ENCODE assay signal across 20 cellular contexts in genomic region chr11:33371049-33371448, GRCh38. TPM values are rescaled to one million over a fixed set of nuclear protein-coding genes. Genes with fewer than 3 reads are reported as not detected.
"Had no signal": no experiment of that assay in that cellular context is flagged by ENCODE, and none has a peak within 500 bp of the region (broad histone marks: within the 10 kb centered on the region; RNA-seq: fewer than 3 reads in every experiment).

No MANE protein-coding gene starts in this region.

- H3K4me3 Mint-ChIP-seq: activated CD4-positive, alpha-beta T cell treated with anti-CD3 and anti-CD28 coated beads, Interleukin-2, amount 10 ng/mL, durations not matched to agents 7 days and 5 days; activated CD8-positive, alpha-beta T cell treated with anti-CD3 and anti-CD28 coated beads, Interleukin-2, amount 10 ng/mL, durations not matched to agents 7 days and 5 days; activated naive CD8-positive, alpha-beta T cell treated with anti-CD3 and anti-CD28 coated beads, Interleukin-2, amount 50 U/mL, for 24 hours; activated T-helper 1 cell treated with anti-CD3 and anti-CD28 coated beads, Interleukin-12 subunit alpha, Interleukin-12 subunit beta, Interleukin-2, Interleukin-4 antibody, amounts not matched to agents 30 ng/mL and 10 ng/mL and 1 ng/mL, durations not matched to agents 14 hours and 24 hours and 36 hours; immature natural killer cell; naive thymus-derived CD4-positive, alpha-beta T cell; neural crest cell had no signal

- H3K4me1 Mint-ChIP-seq: activated naive CD8-positive, alpha-beta T cell treated with anti-CD3 and anti-CD28 coated beads, Interleukin-2, amount 50 U/mL, for 24 hours had no signal

- H3K27me3 ChIP-seq: thyroid gland had no signal

- H3K27ac Mint-ChIP-seq: activated CD4-positive, alpha-beta T cell treated with anti-CD3 and anti-CD28 coated beads, Interleukin-2, amount 10 ng/mL, durations not matched to agents 7 days and 5 days; activated CD8-positive, alpha-beta T cell treated with anti-CD3 and anti-CD28 coated beads, Interleukin-2, amount 10 ng/mL, durations not matched to agents 7 days and 5 days; activated naive CD8-positive, alpha-beta T cell treated with anti-CD3 and anti-CD28 coated beads, Interleukin-2, amount 50 U/mL, for 24 hours; activated T-helper 1 cell treated with anti-CD3 and anti-CD28 coated beads, Interleukin-12 subunit alpha, Interleukin-12 subunit beta, Interleukin-2, Interleukin-4 antibody, amounts not matched to agents 30 ng/mL and 10 ng/mL and 1 ng/mL, durations not matched to agents 14 hours and 24 hours and 36 hours; immature natural killer cell; naive thymus-derived CD4-positive, alpha-beta T cell had no signal

- H3K9me3 ChIP-seq: body of pancreas, heart right ventricle, prostate gland, thyroid gland had no signal

- DNase-seq: activated CD4-positive, alpha-beta T cell treated with anti-CD3 and anti-CD28 coated beads, Interleukin-2, amount 10 ng/mL, durations not matched to agents 7 days and 5 days; activated CD8-positive, alpha-beta T cell treated with anti-CD3 and anti-CD28 coated beads, Interleukin-2, amount 10 ng/mL, durations not matched to agents 7 days and 5 days; activated gamma-delta T cell; activated naive CD4-positive, alpha-beta T cell treated with anti-CD3 and anti-CD28 coated beads, Interleukin-2, amount 50 U/mL, for 16 hours; activated naive CD8-positive, alpha-beta T cell treated with anti-CD3 and anti-CD28 coated beads, Interleukin-2, amount 50 U/mL, for 24 hours; body of pancreas; heart right ventricle; immature natural killer cell; naive thymus-derived CD4-positive, alpha-beta T cell; right cardiac atrium; stimulated activated CD4-positive, alpha-beta T cell treated with anti-CD3 and anti-CD28 coated beads, Interleukin-4, amount 100 ng/mL, for 24 hours; stimulated activated naive CD8-positive, alpha-beta T cell treated with anti-CD3 and anti-CD28 coated beads, Interleukin-15, Interleukin-2, amounts not matched to agents 100 U/mL and 50 U/mL, for 24 hours; T-helper 9 cell; thyroid gland had no signal

- FAIRE-seq: endometrium had no signal

- H3K27ac ChIP-seq: body of pancreas, heart right ventricle, prostate gland, thyroid gland had no signal

- H3K36me3 Mint-ChIP-seq: immature natural killer cell; naive thymus-derived CD4-positive, alpha-beta T cell had no signal

- H3K9me3 Mint-ChIP-seq: activated CD4-positive, alpha-beta T cell treated with anti-CD3 and anti-CD28 coated beads, Interleukin-2, amount 10 ng/mL, durations not matched to agents 7 days and 5 days; activated naive CD8-positive, alpha-beta T cell treated with anti-CD3 and anti-CD28 coated beads, Interleukin-2, amount 50 U/mL, for 24 hours; activated T-helper 1 cell treated with anti-CD3 and anti-CD28 coated beads, Interleukin-12 subunit alpha, Interleukin-12 subunit beta, Interleukin-2, Interleukin-4 antibody, amounts not matched to agents 30 ng/mL and 10 ng/mL and 1 ng/mL, durations not matched to agents 14 hours and 24 hours and 36 hours; immature natural killer cell; neural crest cell had no signal

- H3K4me1 ChIP-seq: prostate gland had no signal

- H3K36me3 ChIP-seq: heart right ventricle, prostate gland, thyroid gland had no signal

- ATAC-seq: activated CD8-positive, alpha-beta T cell treated with anti-CD3 and anti-CD28 coated beads, Interleukin-2, amount 10 ng/mL, durations not matched to agents 7 days and 5 days; activated naive CD8-positive, alpha-beta T cell treated with anti-CD3 and anti-CD28 coated beads, Interleukin-2, amount 50 U/mL, for 24 hours; body of pancreas; heart right ventricle; naive thymus-derived CD4-positive, alpha-beta T cell; right cardiac atrium; stimulated activated naive CD8-positive, alpha-beta T cell treated with anti-CD3 and anti-CD28 coated beads, Interleukin-15, Interleukin-2, amounts not matched to agents 100 U/mL and 50 U/mL, for 24 hours had no signal

- H3K4me3 ChIP-seq: body of pancreas, heart right ventricle, lung, prostate gland, thyroid gland had no signal

RNA-seq across cellular contexts. Expression of gene KIAA1549L, which starts 4.9 kb away (rescaled TPM):
- total RNA-seq: activated CD4-positive, alpha-beta T cell treated with anti-CD3 and anti-CD28 coated beads, Interleukin-2, amount 10 ng/mL, durations not matched to agents 7 days and 5 days; activated CD8-positive, alpha-beta T cell treated with anti-CD3 and anti-CD28 coated beads, Interleukin-2, amount 10 ng/mL, durations not matched to agents 7 days and 5 days; activated T-helper 1 cell treated with anti-CD3 and anti-CD28 coated beads, Interleukin-12 subunit alpha, Interleukin-12 subunit beta, Interleukin-2, Interleukin-4 antibody, amounts not matched to agents 30 ng/mL and 10 ng/mL and 1 ng/mL, durations not matched to agents 14 hours and 24 hours and 36 hours; naive thymus-derived CD4-positive, alpha-beta T cell; T-helper 1 cell treated with Interleukin-12 subunit alpha and Interleukin-12 subunit beta and Interleukin-4 antibody, amounts not matched to agents 30 ng/mL and 1 ng/mL, for 36 hours had no signal
- polyA plus RNA-seq: immature natural killer cell; naive thymus-derived CD4-positive, alpha-beta T cell had no signal
